14 cellular contexts compared by ENCODE assay signal in the genomic region with DNA sequence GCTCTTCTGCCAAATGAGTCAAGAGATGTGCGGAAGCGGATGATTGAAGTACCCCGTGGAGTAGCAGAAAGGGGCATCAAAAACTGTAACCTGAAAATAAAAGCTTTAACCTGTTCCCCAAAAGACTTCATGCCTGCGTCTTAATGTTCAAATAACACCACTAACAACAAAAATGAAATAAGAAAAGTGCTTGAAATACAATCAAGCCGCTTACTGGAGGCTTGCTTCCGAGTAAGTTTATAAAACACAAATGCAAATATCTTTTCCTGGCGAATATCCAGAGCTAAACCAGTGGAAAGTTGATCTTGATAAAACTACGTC. TPM values are rescaled to one million over a fixed set of nuclear protein-coding genes. Genes with fewer than 3 reads are reported as not detected.
DNase-seq lines count a peak whose midpoint lies in the region; ATAC-seq, FAIRE-seq and TF ChIP-seq lines count a peak whose summit lies in the region.
"Had no signal": no experiment of that assay in that cellular context is flagged by ENCODE, and none has a peak within 500 bp of the region (broad histone marks: within the 10 kb centered on the region; RNA-seq: fewer than 3 reads in every experiment).

No MANE protein-coding gene starts in this region.

- DNase-seq in GM23338 (ENCODE audit: low spot score) (no peak), astrocyte of the hippocampus (ENCODE audit: low read depth, low spot score) (peak; percentile 29), mesothelial cell of epicardium (ENCODE audit: low spot score in 2 of 2, unreplicated experiment in 2 of 2) (no peak), SIG-M5 treated with dmso at 0.1 percent for 504 hours (lab: John Stamatoyannopoulos, UW; ENCODE audit: unreplicated experiment) (no peak), H54 (ENCODE audit: insufficient read length, low spot score) (no peak), HUDEP-2 (lab: John Stamatoyannopoulos, UW; ENCODE audit: unreplicated experiment in 76 of 76) (no peak)
- DNase-seq: esophagus squamous epithelium; lower lobe of right lung; small intestine; stimulated activated CD8-positive, alpha-beta memory T cell treated with anti-CD3 and anti-CD28 coated beads, Interleukin-4, amount 100 ng/mL, for 48 hours had no signal

- no peak overlapping the region for H3K9ac ChIP-seq in BLaER1 treated with 17β-estradiol and CSF1 and Interleukin-3, amounts not matched to agents 10 nM and 100 nM
- H3K9ac ChIP-seq: GM23248 had no signal

- H3K9me3 Mint-ChIP-seq in GM23338 = peaks cover 6% of the 10 kb centered on the region; the same call in 2 of the 3 replicates
- H3K9me3 Mint-ChIP-seq in mesothelial cell of epicardium = no peaks in the 10 kb centered on the region

- peaks cover 0 to 85% (median 74%) of the 10 kb centered on the region in 11 experiments; a peak in 19 of 22 replicates for H4K20me1 ChIP-seq in BLaER1 treated with 17β-estradiol and CSF1 and Interleukin-3, amounts not matched to agents 10 nM and 100 nM
- H4K20me1 ChIP-seq in GM23338 (replicated peaks; ENCODE audit: insufficient read depth) = peaks cover 4% of the 10 kb centered on the region; the same call in 1 of the 2 replicates

- peak overlapping the region in 2 of 10 experiments; percentile 12 to 38; a peak in 2 of 20 replicates for H3K4me3 ChIP-seq in BLaER1 treated with 17β-estradiol and CSF1 and Interleukin-3, amounts not matched to agents 10 nM and 100 nM
- peak overlapping the region; percentile 53 for H3K4me3 ChIP-seq in GM23338
- H3K4me3 ChIP-seq: GM23248, lower lobe of right lung had no signal

- no peaks in the 10 kb centered on the region for H3K36me3 ChIP-seq in BLaER1 treated with 17β-estradiol and CSF1 and Interleukin-3, amounts not matched to agents 10 nM and 100 nM
- H3K36me3 ChIP-seq in GM23338 (ENCODE audit: insufficient read depth) = no peaks in the 10 kb centered on the region
- H3K36me3 ChIP-seq: esophagus squamous epithelium, lower lobe of right lung had no signal

- H3K27ac Mint-ChIP-seq in GM23338 (no peak overlapping the region), mesothelial cell of epicardium (peak overlapping the region; percentile 67)

- no peak for TF ChIP-seq CTCF in GM23338 (conservative IDR thresholded peaks at IDR 0.05; ENCODE audit: low read depth in 2 of 2)
- no peak for TF ChIP-seq CTCF in mesothelial cell of epicardium (IDR thresholded peaks at IDR 0.05; ENCODE audit: unreplicated experiment)

- H3K4me3 Mint-ChIP-seq in GM23338 = peak overlapping the region; percentile 64
- H3K4me3 Mint-ChIP-seq in mesothelial cell of epicardium = peak overlapping the region; percentile 65

- peaks cover 9% of the 10 kb centered on the region; the same call in 1 of the 2 replicates for H3F3A ChIP-seq in GM23338 (replicated peaks; ENCODE audit: low read depth)

- H3K4me1 ChIP-seq in BLaER1 treated with 17β-estradiol and CSF1 and Interleukin-3, amounts not matched to agents 10 nM and 100 nM = peaks cover 40 to 72% (median 61%) of the 10 kb centered on the region in 10 experiments
- H3K4me1 ChIP-seq in GM23338 (ENCODE audit: insufficient read depth) = peaks cover 32% of the 10 kb centered on the region

- H3K27ac ChIP-seq in BLaER1 treated with 17β-estradiol and CSF1 and Interleukin-3, amounts not matched to agents 10 nM and 100 nM = no peak overlapping the region
- H3K27ac ChIP-seq in GM23338 (ENCODE audit: low read depth) = no peak overlapping the region; the same call in 1 of the 2 replicates
- H3K27ac ChIP-seq: GM23248, lower lobe of right lung had no signal

- H3K9me2 ChIP-seq in GM23338 (ENCODE audit: insufficient read depth) = no peaks in the 10 kb centered on the region

- ATAC-seq in GM23338 = no peak
- no peak for ATAC-seq in HG03378 (IDR thresholded peaks at IDR 0.05; ENCODE audit: unreplicated experiment)
- ATAC-seq: lower lobe of right lung, Panc1 had no signal

- no peaks in the 10 kb centered on the region for H3K79me2 ChIP-seq in GM23338 (replicated peaks; ENCODE audit: insufficient read depth)

- peaks cover 100% of the 10 kb centered on the region in 11 experiments for H3K27me3 ChIP-seq in BLaER1 treated with 17β-estradiol and CSF1 and Interleukin-3, amounts not matched to agents 10 nM and 100 nM
- peaks cover 97% of the 10 kb centered on the region for H3K27me3 ChIP-seq in GM23338 (ENCODE audit: insufficient read depth)

- no peak for FAIRE-seq in H54 (lab: Jason Lieb, UNC)
- FAIRE-seq: small intestine had no signal

- no peak for TF ChIP-seq POLR2A in H54 (IDR thresholded peaks at IDR 0.05; ENCODE audit: low read depth, low read length)

- peaks cover 0 to 15% (median 13%) of the 10 kb centered on the region in 11 experiments; a peak in 17 of 22 replicates for H3K9me3 ChIP-seq in BLaER1 treated with 17β-estradiol and CSF1 and Interleukin-3, amounts not matched to agents 10 nM and 100 nM (replicated peaks in 1 of 11)
- H3K9me3 ChIP-seq: esophagus squamous epithelium, lower lobe of right lung had no signal

- H3K27me3 Mint-ChIP-seq in GM23338 (ENCODE audit: insufficient read depth, low read depth, poor library complexity) (peaks cover 79% of the 10 kb centered on the region), mesothelial cell of epicardium (ENCODE audit: low read depth) (peaks cover 61% of the 10 kb centered on the region)

- H3K36me3 Mint-ChIP-seq in GM23338 (ENCODE audit: low read depth) = no peaks in the 10 kb centered on the region; the same call in 2 of the 3 replicates
- H3K36me3 Mint-ChIP-seq in mesothelial cell of epicardium = peaks cover 7% of the 10 kb centered on the region

- H3K4me1 Mint-ChIP-seq in GM23338 (peaks cover 41% of the 10 kb centered on the region), mesothelial cell of epicardium (peaks cover 37% of the 10 kb centered on the region)

- H3K4me2 ChIP-seq in BLaER1 treated with 17β-estradiol and CSF1 and Interleukin-3, amounts not matched to agents 10 nM and 100 nM = peak overlapping the region in 9 of 11 experiments; percentile 1 to 59 (median 32); a peak in 11 of 22 replicates
- H3K4me2 ChIP-seq in GM23338 = peak overlapping the region; percentile 83

- H2AFZ ChIP-seq in GM23338 = no peak overlapping the region
- H2AFZ ChIP-seq: GM23248 had no signal

TF ChIP-seq in GM23338, 12 proteins besides CTCF, POLR2A, EP300 and RAD21 (continues in another document):
- TF ChIP-seq ZNF331 (CRISPR knock-in tag; IDR thresholded peaks at IDR 0.05; ENCODE audit: low read depth) = no peak
- TF ChIP-seq ZNF114 (CRISPR knock-in tag; IDR thresholded peaks at IDR 0.05) = no peak
- no peak for TF ChIP-seq EZH2 (IDR thresholded peaks at IDR 0.05; ENCODE audit: low read depth, unreplicated experiment)
- TF ChIP-seq REST (IDR thresholded peaks at IDR 0.05; ENCODE audit: unreplicated experiment) = no peak
- TF ChIP-seq JUNB (IDR thresholded peaks at IDR 0.05; ENCODE audit: unreplicated experiment) = no peak
- TF ChIP-seq, protein P1, sequence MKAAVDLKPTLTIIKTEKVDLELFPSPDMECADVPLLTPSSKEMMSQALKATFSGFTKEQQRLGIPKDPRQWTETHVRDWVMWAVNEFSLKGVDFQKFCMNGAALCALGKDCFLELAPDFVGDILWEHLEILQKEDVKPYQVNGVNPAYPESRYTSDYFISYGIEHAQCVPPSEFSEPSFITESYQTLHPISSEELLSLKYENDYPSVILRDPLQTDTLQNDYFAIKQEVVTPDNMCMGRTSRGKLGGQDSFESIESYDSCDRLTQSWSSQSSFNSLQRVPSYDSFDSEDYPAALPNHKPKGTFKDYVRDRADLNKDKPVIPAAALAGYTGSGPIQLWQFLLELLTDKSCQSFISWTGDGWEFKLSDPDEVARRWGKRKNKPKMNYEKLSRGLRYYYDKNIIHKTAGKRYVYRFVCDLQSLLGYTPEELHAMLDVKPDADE (IDR thresholded peaks at IDR 0.05) = no peak

RNA-seq across cellular contexts. Expression of gene FOXC1, which starts 2.5 kb away (rescaled TPM):
- 0.10 and 0.27 TPM in 2 replicates for total RNA-seq in GM23338 (2014; rRNA removed; shearing (Covaris generic))
- 0.13 and 0.21 TPM in 2 replicates for polyA plus RNA-seq in GM23338 (2016; fragmentation: Nextera tagmentation; extraction: Ambion mirVana)
- total RNA-seq in mesothelial cell of epicardium = 49.8 to 52.2 TPM (median 50.5 TPM) in 3 replicates

Comparison
In these comparisons a context has a peak if more than half of its experiments do, and no peak if none do; other contexts are left out.
1. RNA of gene FOXC1, which starts 2.5 kb away (total RNA-seq): 49.8 to 52.2 TPM in mesothelial cell of epicardium; 0.10 to 0.27 TPM in GM23338; every median in the first group is over 10 times any median in the second.